Comparison of ENCODE assay signal across 29 cellular contexts in genomic region chr14:26577711-26578110, GRCh38. TPM values are rescaled to one million over a fixed set of nuclear protein-coding genes. Genes with fewer than 3 reads are reported as not detected.
"Had no signal": no experiment of that assay in that cellular context is flagged by ENCODE, and none has a peak within 500 bp of the region (broad histone marks: within the 10 kb centered on the region; RNA-seq: fewer than 3 reads in every experiment).

No MANE protein-coding gene starts in this region.

- H3K36me3 ChIP-seq: ascending aorta, breast epithelium, cardiac muscle cell, esophagus squamous epithelium had no signal

- H3K36me3 Mint-ChIP-seq: activated CD4-positive, alpha-beta memory T cell treated with anti-CD3 and anti-CD28 coated beads for 36 hours; activated CD8-positive, alpha-beta memory T cell treated with anti-CD3 and anti-CD28 coated beads, Interleukin-2, amount 10 ng/mL, durations not matched to agents 7 days and 5 days; activated naive CD4-positive, alpha-beta T cell treated with anti-CD3 and anti-CD28 coated beads, Interleukin-2, amount 10 ng/mL, durations not matched to agents 7 days and 5 days; activated naive CD4-positive, alpha-beta T cell treated with anti-CD3 and anti-CD28 coated beads, Interleukin-2, amount 50 U/mL, for 72 hours; activated naive CD8-positive, alpha-beta T cell treated with anti-CD3 and anti-CD28 coated beads, Interleukin-2, amount 10 ng/mL, durations not matched to agents 7 days and 5 days had no signal

- H3K9me3 Mint-ChIP-seq: activated naive CD8-positive, alpha-beta T cell treated with anti-CD3 and anti-CD28 coated beads, Interleukin-2, amount 10 ng/mL, durations not matched to agents 7 days and 5 days; brain had no signal

- H3K4me3 ChIP-seq: ascending aorta, breast epithelium, cardiac muscle cell, esophagus squamous epithelium had no signal

- H3K27ac Mint-ChIP-seq: activated CD4-positive, alpha-beta memory T cell treated with anti-CD3 and anti-CD28 coated beads for 36 hours; activated CD4-positive, alpha-beta T cell treated with anti-CD3 and anti-CD28 coated beads for 36 hours; activated CD4-positive, alpha-beta T cell treated with anti-CD3 and anti-CD28 coated beads, Interleukin-2, amount 10 ng/mL, durations not matched to agents 24 days and 14 days; activated CD8-positive, alpha-beta memory T cell treated with anti-CD3 and anti-CD28 coated beads, Interleukin-2, amount 10 ng/mL, durations not matched to agents 7 days and 5 days; activated CD8-positive, alpha-beta T cell treated with anti-CD3 and anti-CD28 coated beads, Interleukin-2, amount 10 ng/mL, durations not matched to agents 7 days and 5 days; activated naive CD4-positive, alpha-beta T cell treated with anti-CD3 and anti-CD28 coated beads, Interleukin-2, amount 10 ng/mL, durations not matched to agents 7 days and 5 days; activated naive CD4-positive, alpha-beta T cell treated with anti-CD3 and anti-CD28 coated beads, Interleukin-2, amount 50 U/mL, for 72 hours; activated naive CD8-positive, alpha-beta T cell treated with anti-CD3 and anti-CD28 coated beads, Interleukin-2, amount 10 ng/mL, durations not matched to agents 7 days and 5 days; activated T-cell treated with anti-CD3 and anti-CD28 coated beads, Interleukin-2, amount 50 U/mL, for 72 hours; brain; effector memory CD8-positive, alpha-beta T cell had no signal

- ATAC-seq: activated CD4-positive, alpha-beta T cell treated with anti-CD3 and anti-CD28 coated beads for 36 hours; activated CD8-positive, alpha-beta memory T cell treated with anti-CD3 and anti-CD28 coated beads, Interleukin-2, amount 10 ng/mL, durations not matched to agents 7 days and 5 days; activated CD8-positive, alpha-beta T cell treated with anti-CD3 and anti-CD28 coated beads, Interleukin-2, amount 10 ng/mL, durations not matched to agents 7 days and 5 days; activated naive CD4-positive, alpha-beta T cell treated with anti-CD3 and anti-CD28 coated beads, Interleukin-2, amount 50 U/mL, for 72 hours; activated T-cell treated with anti-CD3 and anti-CD28 coated beads, Interleukin-2, amount 50 U/mL, for 72 hours; effector memory CD8-positive, alpha-beta T cell had no signal

- H3K9me3 ChIP-seq: ascending aorta, breast epithelium, esophagus squamous epithelium had no signal

- H3K4me1 Mint-ChIP-seq: activated CD4-positive, alpha-beta T cell treated with anti-CD3 and anti-CD28 coated beads for 36 hours; activated CD4-positive, alpha-beta T cell treated with anti-CD3 and anti-CD28 coated beads, Interleukin-2, amount 10 ng/mL, durations not matched to agents 24 days and 14 days; activated CD8-positive, alpha-beta memory T cell treated with anti-CD3 and anti-CD28 coated beads, Interleukin-2, amount 10 ng/mL, durations not matched to agents 7 days and 5 days; activated naive CD4-positive, alpha-beta T cell treated with anti-CD3 and anti-CD28 coated beads, Interleukin-2, amount 10 ng/mL, durations not matched to agents 7 days and 5 days; activated naive CD8-positive, alpha-beta T cell treated with anti-CD3 and anti-CD28 coated beads, Interleukin-2, amount 10 ng/mL, durations not matched to agents 7 days and 5 days had no signal

- H3K27me3 ChIP-seq: ascending aorta, breast epithelium, cardiac muscle cell, esophagus squamous epithelium had no signal

- H3K4me3 Mint-ChIP-seq: activated CD4-positive, alpha-beta memory T cell treated with anti-CD3 and anti-CD28 coated beads for 36 hours; activated CD4-positive, alpha-beta T cell treated with anti-CD3 and anti-CD28 coated beads for 36 hours; activated CD4-positive, alpha-beta T cell treated with anti-CD3 and anti-CD28 coated beads, Interleukin-2, amount 10 ng/mL, durations not matched to agents 24 days and 14 days; activated CD8-positive, alpha-beta memory T cell treated with anti-CD3 and anti-CD28 coated beads, Interleukin-2, amount 10 ng/mL, durations not matched to agents 7 days and 5 days; activated CD8-positive, alpha-beta T cell treated with anti-CD3 and anti-CD28 coated beads, Interleukin-2, amount 10 ng/mL, durations not matched to agents 7 days and 5 days; activated naive CD4-positive, alpha-beta T cell treated with anti-CD3 and anti-CD28 coated beads, Interleukin-2, amount 10 ng/mL, durations not matched to agents 7 days and 5 days; activated naive CD8-positive, alpha-beta T cell treated with anti-CD3 and anti-CD28 coated beads, Interleukin-2, amount 10 ng/mL, durations not matched to agents 7 days and 5 days; activated T-cell treated with anti-CD3 and anti-CD28 coated beads, Interleukin-2, amount 50 U/mL, for 72 hours; brain; effector memory CD8-positive, alpha-beta T cell had no signal

- H3K4me1 ChIP-seq: ascending aorta, breast epithelium, esophagus squamous epithelium had no signal

- H3K27me3 Mint-ChIP-seq: activated CD4-positive, alpha-beta memory T cell treated with anti-CD3 and anti-CD28 coated beads for 36 hours; activated CD4-positive, alpha-beta T cell treated with anti-CD3 and anti-CD28 coated beads for 36 hours; activated CD4-positive, alpha-beta T cell treated with anti-CD3 and anti-CD28 coated beads, Interleukin-2, amount 10 ng/mL, durations not matched to agents 24 days and 14 days; activated CD8-positive, alpha-beta memory T cell treated with anti-CD3 and anti-CD28 coated beads, Interleukin-2, amount 10 ng/mL, durations not matched to agents 7 days and 5 days; activated naive CD4-positive, alpha-beta T cell treated with anti-CD3 and anti-CD28 coated beads, Interleukin-2, amount 10 ng/mL, durations not matched to agents 7 days and 5 days; activated naive CD8-positive, alpha-beta T cell treated with anti-CD3 and anti-CD28 coated beads, Interleukin-2, amount 10 ng/mL, durations not matched to agents 7 days and 5 days; brain; effector memory CD8-positive, alpha-beta T cell had no signal

- H3K27ac ChIP-seq: ascending aorta, breast epithelium, cardiac muscle cell, epithelial cell of prostate, esophagus squamous epithelium had no signal

- DNase-seq: activated CD4-positive, alpha-beta memory T cell treated with anti-CD3 and anti-CD28 coated beads for 36 hours; activated CD4-positive, alpha-beta T cell treated with anti-CD3 and anti-CD28 coated beads for 36 hours; activated CD4-positive, alpha-beta T cell treated with anti-CD3 and anti-CD28 coated beads, Interleukin-2, amount 10 ng/mL, durations not matched to agents 24 days and 14 days; activated CD4-positive, CD25-positive, alpha-beta regulatory T cell; activated CD4-positive, CD25-positive, alpha-beta regulatory T cell treated with anti-CD3 and anti-CD28 coated beads, Interleukin-2, amount 50 U/mL, for 72 hours; activated CD8-positive, alpha-beta memory T cell treated with anti-CD3 and anti-CD28 coated beads, Interleukin-2, amount 10 ng/mL, durations not matched to agents 7 days and 5 days; activated CD8-positive, alpha-beta memory T cell treated with anti-CD3 and anti-CD28 coated beads, Interleukin-2, amount 50 U/mL, for 4 hours; activated CD8-positive, alpha-beta T cell treated with anti-CD3 and anti-CD28 coated beads, Interleukin-2, amount 10 ng/mL, durations not matched to agents 7 days and 5 days; activated gamma-delta T cell; activated naive CD4-positive, alpha-beta T cell; activated naive CD4-positive, alpha-beta T cell treated with anti-CD3 and anti-CD28 coated beads, Interleukin-2, amount 10 ng/mL, durations not matched to agents 7 days and 5 days; activated naive CD8-positive, alpha-beta T cell treated with anti-CD3 and anti-CD28 coated beads, Interleukin-2, amount 10 ng/mL, durations not matched to agents 7 days and 5 days; activated T-cell treated with anti-CD3 and anti-CD28 coated beads, Interleukin-2, amount 50 U/mL, for 1 hour; activated T-cell treated with anti-CD3 and anti-CD28 coated beads, Interleukin-2, amount 50 U/mL, for 72 hours; central memory CD4-positive, alpha-beta T cell; cortex of kidney; dermis blood vessel endothelial cell; effector CD4-positive, alpha-beta T cell; effector memory CD8-positive, alpha-beta T cell; esophagus squamous epithelium; head of caudate nucleus; hippocampal formation; T-helper 2 cell had no signal

RNA-seq across cellular contexts. Expression of gene NOVA1, which starts 20.1 kb away (rescaled TPM):
- total RNA-seq: activated CD4-positive, alpha-beta memory T cell treated with anti-CD3 and anti-CD28 coated beads for 36 hours; activated CD8-positive, alpha-beta T cell treated with anti-CD3 and anti-CD28 coated beads, Interleukin-2, amount 10 ng/mL, durations not matched to agents 7 days and 5 days had no signal
